ENCODE assay signal across 2 cellular contexts in genomic region chr1:153794671-153795324, GRCh38.
TF ChIP-seq lines count a peak whose summit lies in the region.

No MANE protein-coding gene starts in this region.

TF ChIP-seq in IMR-90, 13 proteins besides CTCF, POLR2A, EP300 and RAD21:
- TF ChIP-seq BHLHE40 (IDR thresholded peaks at IDR 0.05; ENCODE audit: low read depth, low read length) (no peak), MXI1 (IDR thresholded peaks at IDR 0.05; ENCODE audit: borderline replicate concordance, low read depth, low read length) (no peak), SMC3 (IDR thresholded peaks at IDR 0.05; ENCODE audit: low read depth, low read length) (no peak), FOS (IDR thresholded peaks at IDR 0.05; ENCODE audit: low read depth, low read length) (no peak), RFX5 (IDR thresholded peaks at IDR 0.05; ENCODE audit: low read depth, low read length) (no peak), CHD1 (IDR thresholded peaks at IDR 0.05; ENCODE audit: low read depth, low read length) (no peak), RCOR1 (IDR thresholded peaks at IDR 0.05; ENCODE audit: insufficient replicate concordance, low read length) (no peak), CEBPB (IDR thresholded peaks at IDR 0.05; ENCODE audit: low read depth, low read length) (no peak), MAZ (IDR thresholded peaks at IDR 0.05; ENCODE audit: borderline replicate concordance, low read depth, low read length) (no peak), NFE2L2 (IDR thresholded peaks at IDR 0.05; ENCODE audit: low read depth, low read length) (no peak), MAFK (IDR thresholded peaks at IDR 0.05; ENCODE audit: low read depth, low read length) (no peak)
- TF ChIP-seq, protein P1, sequence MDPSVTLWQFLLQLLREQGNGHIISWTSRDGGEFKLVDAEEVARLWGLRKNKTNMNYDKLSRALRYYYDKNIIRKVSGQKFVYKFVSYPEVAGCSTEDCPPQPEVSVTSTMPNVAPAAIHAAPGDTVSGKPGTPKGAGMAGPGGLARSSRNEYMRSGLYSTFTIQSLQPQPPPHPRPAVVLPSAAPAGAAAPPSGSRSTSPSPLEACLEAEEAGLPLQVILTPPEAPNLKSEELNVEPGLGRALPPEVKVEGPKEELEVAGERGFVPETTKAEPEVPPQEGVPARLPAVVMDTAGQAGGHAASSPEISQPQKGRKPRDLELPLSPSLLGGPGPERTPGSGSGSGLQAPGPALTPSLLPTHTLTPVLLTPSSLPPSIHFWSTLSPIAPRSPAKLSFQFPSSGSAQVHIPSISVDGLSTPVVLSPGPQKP (IDR thresholded peaks at IDR 0.05; ENCODE audit: borderline replicate concordance, low read depth, low read length): no peak
- TF ChIP-seq, protein P2, sequence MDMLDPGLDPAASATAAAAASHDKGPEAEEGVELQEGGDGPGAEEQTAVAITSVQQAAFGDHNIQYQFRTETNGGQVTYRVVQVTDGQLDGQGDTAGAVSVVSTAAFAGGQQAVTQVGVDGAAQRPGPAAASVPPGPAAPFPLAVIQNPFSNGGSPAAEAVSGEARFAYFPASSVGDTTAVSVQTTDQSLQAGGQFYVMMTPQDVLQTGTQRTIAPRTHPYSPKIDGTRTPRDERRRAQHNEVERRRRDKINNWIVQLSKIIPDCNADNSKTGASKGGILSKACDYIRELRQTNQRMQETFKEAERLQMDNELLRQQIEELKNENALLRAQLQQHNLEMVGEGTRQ (IDR thresholded peaks at IDR 0.05; ENCODE audit: low read depth, low read length): no peak

TF ChIP-seq in H1, 55 proteins besides CTCF, POLR2A, EP300 and RAD21:
- TF ChIP-seq, protein P3, sequence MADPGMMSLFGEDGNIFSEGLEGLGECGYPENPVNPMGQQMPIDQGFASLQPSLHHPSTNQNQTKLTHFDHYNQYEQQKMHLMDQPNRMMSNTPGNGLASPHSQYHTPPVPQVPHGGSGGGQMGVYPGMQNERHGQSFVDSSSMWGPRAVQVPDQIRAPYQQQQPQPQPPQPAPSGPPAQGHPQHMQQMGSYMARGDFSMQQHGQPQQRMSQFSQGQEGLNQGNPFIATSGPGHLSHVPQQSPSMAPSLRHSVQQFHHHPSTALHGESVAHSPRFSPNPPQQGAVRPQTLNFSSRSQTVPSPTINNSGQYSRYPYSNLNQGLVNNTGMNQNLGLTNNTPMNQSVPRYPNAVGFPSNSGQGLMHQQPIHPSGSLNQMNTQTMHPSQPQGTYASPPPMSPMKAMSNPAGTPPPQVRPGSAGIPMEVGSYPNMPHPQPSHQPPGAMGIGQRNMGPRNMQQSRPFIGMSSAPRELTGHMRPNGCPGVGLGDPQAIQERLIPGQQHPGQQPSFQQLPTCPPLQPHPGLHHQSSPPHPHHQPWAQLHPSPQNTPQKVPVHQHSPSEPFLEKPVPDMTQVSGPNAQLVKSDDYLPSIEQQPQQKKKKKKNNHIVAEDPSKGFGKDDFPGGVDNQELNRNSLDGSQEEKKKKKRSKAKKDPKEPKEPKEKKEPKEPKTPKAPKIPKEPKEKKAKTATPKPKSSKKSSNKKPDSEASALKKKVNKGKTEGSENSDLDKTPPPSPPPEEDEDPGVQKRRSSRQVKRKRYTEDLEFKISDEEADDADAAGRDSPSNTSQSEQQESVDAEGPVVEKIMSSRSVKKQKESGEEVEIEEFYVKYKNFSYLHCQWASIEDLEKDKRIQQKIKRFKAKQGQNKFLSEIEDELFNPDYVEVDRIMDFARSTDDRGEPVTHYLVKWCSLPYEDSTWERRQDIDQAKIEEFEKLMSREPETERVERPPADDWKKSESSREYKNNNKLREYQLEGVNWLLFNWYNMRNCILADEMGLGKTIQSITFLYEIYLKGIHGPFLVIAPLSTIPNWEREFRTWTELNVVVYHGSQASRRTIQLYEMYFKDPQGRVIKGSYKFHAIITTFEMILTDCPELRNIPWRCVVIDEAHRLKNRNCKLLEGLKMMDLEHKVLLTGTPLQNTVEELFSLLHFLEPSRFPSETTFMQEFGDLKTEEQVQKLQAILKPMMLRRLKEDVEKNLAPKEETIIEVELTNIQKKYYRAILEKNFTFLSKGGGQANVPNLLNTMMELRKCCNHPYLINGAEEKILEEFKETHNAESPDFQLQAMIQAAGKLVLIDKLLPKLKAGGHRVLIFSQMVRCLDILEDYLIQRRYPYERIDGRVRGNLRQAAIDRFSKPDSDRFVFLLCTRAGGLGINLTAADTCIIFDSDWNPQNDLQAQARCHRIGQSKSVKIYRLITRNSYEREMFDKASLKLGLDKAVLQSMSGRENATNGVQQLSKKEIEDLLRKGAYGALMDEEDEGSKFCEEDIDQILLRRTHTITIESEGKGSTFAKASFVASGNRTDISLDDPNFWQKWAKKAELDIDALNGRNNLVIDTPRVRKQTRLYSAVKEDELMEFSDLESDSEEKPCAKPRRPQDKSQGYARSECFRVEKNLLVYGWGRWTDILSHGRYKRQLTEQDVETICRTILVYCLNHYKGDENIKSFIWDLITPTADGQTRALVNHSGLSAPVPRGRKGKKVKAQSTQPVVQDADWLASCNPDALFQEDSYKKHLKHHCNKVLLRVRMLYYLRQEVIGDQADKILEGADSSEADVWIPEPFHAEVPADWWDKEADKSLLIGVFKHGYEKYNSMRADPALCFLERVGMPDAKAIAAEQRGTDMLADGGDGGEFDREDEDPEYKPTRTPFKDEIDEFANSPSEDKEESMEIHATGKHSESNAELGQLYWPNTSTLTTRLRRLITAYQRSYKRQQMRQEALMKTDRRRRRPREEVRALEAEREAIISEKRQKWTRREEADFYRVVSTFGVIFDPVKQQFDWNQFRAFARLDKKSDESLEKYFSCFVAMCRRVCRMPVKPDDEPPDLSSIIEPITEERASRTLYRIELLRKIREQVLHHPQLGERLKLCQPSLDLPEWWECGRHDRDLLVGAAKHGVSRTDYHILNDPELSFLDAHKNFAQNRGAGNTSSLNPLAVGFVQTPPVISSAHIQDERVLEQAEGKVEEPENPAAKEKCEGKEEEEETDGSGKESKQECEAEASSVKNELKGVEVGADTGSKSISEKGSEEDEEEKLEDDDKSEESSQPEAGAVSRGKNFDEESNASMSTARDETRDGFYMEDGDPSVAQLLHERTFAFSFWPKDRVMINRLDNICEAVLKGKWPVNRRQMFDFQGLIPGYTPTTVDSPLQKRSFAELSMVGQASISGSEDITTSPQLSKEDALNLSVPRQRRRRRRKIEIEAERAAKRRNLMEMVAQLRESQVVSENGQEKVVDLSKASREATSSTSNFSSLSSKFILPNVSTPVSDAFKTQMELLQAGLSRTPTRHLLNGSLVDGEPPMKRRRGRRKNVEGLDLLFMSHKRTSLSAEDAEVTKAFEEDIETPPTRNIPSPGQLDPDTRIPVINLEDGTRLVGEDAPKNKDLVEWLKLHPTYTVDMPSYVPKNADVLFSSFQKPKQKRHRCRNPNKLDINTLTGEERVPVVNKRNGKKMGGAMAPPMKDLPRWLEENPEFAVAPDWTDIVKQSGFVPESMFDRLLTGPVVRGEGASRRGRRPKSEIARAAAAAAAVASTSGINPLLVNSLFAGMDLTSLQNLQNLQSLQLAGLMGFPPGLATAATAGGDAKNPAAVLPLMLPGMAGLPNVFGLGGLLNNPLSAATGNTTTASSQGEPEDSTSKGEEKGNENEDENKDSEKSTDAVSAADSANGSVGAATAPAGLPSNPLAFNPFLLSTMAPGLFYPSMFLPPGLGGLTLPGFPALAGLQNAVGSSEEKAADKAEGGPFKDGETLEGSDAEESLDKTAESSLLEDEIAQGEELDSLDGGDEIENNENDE (IDR thresholded peaks at IDR 0.05; ENCODE audit: insufficient replicate concordance, low read length): no peak
- TF ChIP-seq RNF2 (IDR thresholded peaks at IDR 0.05; ENCODE audit: borderline replicate concordance, low read depth, low read length, missing control alignments, poor library complexity, severe bottlenecking): no peak
- no peak for TF ChIP-seq CBX5 (IDR thresholded peaks at IDR 0.05; ENCODE audit: low read depth, low read length)
- no peak for TF ChIP-seq GABPA (IDR thresholded peaks at IDR 0.05; ENCODE audit: borderline replicate concordance, insufficient read depth, low read length)
- no peak for TF ChIP-seq BACH1 (IDR thresholded peaks at IDR 0.05; ENCODE audit: low read length)
- TF ChIP-seq, protein P2 (IDR thresholded peaks at IDR 0.05; ENCODE audit: low read length): no peak
- TF ChIP-seq SIRT6 (IDR thresholded peaks at IDR 0.05; ENCODE audit: low read length): no peak
- no peak for TF ChIP-seq FOSL1 (IDR thresholded peaks at IDR 0.05; ENCODE audit: insufficient read depth, low read depth, low read length)
- no peak for TF ChIP-seq PHF8 (conservative IDR thresholded peaks at IDR 0.05; ENCODE audit: low read depth, low read length)
- no peak for TF ChIP-seq KDM5A (IDR thresholded peaks at IDR 0.05; ENCODE audit: low read length)
- TF ChIP-seq CHD1 (IDR thresholded peaks at IDR 0.05; ENCODE audit: low read depth, low read length): no peak
